In the genomic region with DNA sequence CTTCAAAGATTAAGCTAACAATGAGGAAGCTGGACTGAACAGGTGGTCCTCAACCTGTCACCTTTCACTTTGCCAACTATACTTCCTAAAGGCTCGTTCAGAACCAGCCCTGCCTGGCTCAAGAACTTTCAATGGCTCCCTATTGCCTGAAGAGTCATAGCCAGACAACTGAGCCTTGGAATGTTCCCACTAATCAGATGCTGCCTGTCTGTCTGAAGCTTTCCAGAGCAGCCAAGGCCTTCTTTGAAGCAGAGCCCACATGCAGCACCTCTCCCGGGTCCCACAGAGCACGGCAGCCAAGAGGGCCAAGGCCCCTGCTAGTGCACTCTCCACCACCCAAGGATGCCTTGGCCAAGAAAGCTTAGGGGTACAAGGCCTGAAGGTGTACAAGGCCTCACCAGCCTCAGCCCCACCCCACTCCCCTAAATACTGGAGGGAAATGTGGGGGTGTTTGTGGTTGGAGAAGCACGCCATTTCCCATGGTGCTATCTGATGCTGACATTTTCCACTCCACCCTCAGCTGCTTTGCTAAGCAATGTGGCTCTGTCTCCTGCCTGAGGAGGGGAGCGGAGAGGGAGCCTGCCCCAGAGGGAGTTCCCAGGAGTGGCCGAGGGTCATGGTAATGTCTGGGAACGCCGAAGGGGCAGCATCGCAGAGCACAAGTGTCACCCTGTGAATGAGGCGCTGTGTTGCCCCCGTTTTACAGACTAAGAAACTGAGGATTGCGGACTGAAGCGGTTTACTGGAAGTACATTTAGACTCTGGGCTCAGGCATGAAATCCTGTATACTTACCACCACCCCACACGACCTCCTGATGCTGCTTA, we compare ENCODE assay signal across 18 cellular contexts. TPM values are rescaled to one million over a fixed set of nuclear protein-coding genes. Genes with fewer than 3 reads are reported as not detected.
DNase-seq lines count a peak whose midpoint lies in the region; ATAC-seq and TF ChIP-seq lines count a peak whose summit lies in the region.
"Had no signal": no experiment of that assay in that cellular context is flagged by ENCODE, and none has a peak within 500 bp of the region (broad histone marks: within the 10 kb centered on the region; RNA-seq: fewer than 3 reads in every experiment).

No MANE protein-coding gene starts in this region.

- H3K4me3 Mint-ChIP-seq in activated naive CD8-positive, alpha-beta T cell treated with anti-CD3 and anti-CD28 coated beads, Interleukin-2, amount 50 U/mL, for 24 hours: peak overlapping the region; percentile 80
- peak overlapping the region; percentile 69 to 93 for H3K4me3 Mint-ChIP-seq in stimulated activated naive CD8-positive, alpha-beta T cell treated with anti-CD3 and anti-CD28 coated beads, Interleukin-15, amount 100 ng/mL, for 72 hours
- no peak overlapping the region for H3K4me3 Mint-ChIP-seq in H9
- H3K4me3 Mint-ChIP-seq: neural crest cell, type B pancreatic cell had no signal

- no peak overlapping the region for H3K18ac ChIP-seq in H9 (ENCODE audit: insufficient read length, low read depth, low read length)

- H4K20me1 ChIP-seq in OCI-LY3 (ENCODE audit: insufficient read depth, low read length) (no peaks in the 10 kb centered on the region), H9 (ENCODE audit: control insufficient read depth, insufficient read depth, insufficient read length) (no peaks in the 10 kb centered on the region)

- no peak overlapping the region for H3K9ac ChIP-seq in OCI-LY3 (ENCODE audit: low read length)
- no peak overlapping the region for H3K9ac ChIP-seq in H9 (ENCODE audit: extremely low read depth, insufficient read length, low read length)

- H3K27ac ChIP-seq in OCI-LY3 (ENCODE audit: low read length): no peak overlapping the region
- H3K27ac ChIP-seq in H9 (ENCODE audit: insufficient read length, low read depth, low read length): no peak overlapping the region

- H3K23ac ChIP-seq in H9 (ENCODE audit: insufficient read length, low read depth, low read length): no peak overlapping the region

- peaks cover 80% of the 10 kb centered on the region for H3K4me1 Mint-ChIP-seq in activated naive CD8-positive, alpha-beta T cell treated with anti-CD3 and anti-CD28 coated beads, Interleukin-2, amount 50 U/mL, for 24 hours
- H3K4me1 Mint-ChIP-seq in stimulated activated naive CD8-positive, alpha-beta T cell treated with anti-CD3 and anti-CD28 coated beads, Interleukin-15, amount 100 ng/mL, for 72 hours: peaks cover 88% of the 10 kb centered on the region
- H3K4me1 Mint-ChIP-seq in H9: peaks cover 8 to 12% of the 10 kb centered on the region in 2 experiments

- H2AFZ ChIP-seq in OCI-LY3 (ENCODE audit: low read depth, low read length) (no peak overlapping the region), H9 (ENCODE audit: low read length) (no peak overlapping the region)

- no peaks in the 10 kb centered on the region for H3K36me3 ChIP-seq in OCI-LY3 (replicated peaks; ENCODE audit: low read depth, low read length)

- no peak for DNase-seq in activated naive CD4-positive, alpha-beta T cell treated with anti-CD3 and anti-CD28 coated beads, Interleukin-2, amount 50 U/mL, for 72 hours (ENCODE audit: low spot score in 2 of 2)
- no peak for DNase-seq in activated naive CD4-positive, alpha-beta T cell treated with Interleukin-2 at 50 U/mL for 16 hours
- DNase-seq in activated naive CD8-positive, alpha-beta T cell treated with anti-CD3 and anti-CD28 coated beads, Interleukin-2, amount 50 U/mL, for 24 hours: peak; percentile 52
- DNase-seq in stimulated activated naive CD8-positive, alpha-beta T cell treated with anti-CD3 and anti-CD28 coated beads, Interleukin-15, amount 100 ng/mL, for 72 hours: peak in 1 of 2 donors; percentile 58
- DNase-seq in H9 (no peak), NOMO-1 treated with dmso at 0.1 percent for 144 hours (lab: John Stamatoyannopoulos, UW; ENCODE audit: unreplicated experiment) (no peak)
- DNase-seq: aorta; DMS 273 treated with DMSO at 0.1 percent for 48 hours; Karpas-422; NCI-H1417; NK-92 treated with Interleukin-12 subunit alpha and Interleukin-12 subunit beta, amount 100 ng/mL, for 24 hours; retina; SHP77; T1000 had no signal

- H3K36me3 Mint-ChIP-seq in activated naive CD4-positive, alpha-beta T cell treated with anti-CD3 and anti-CD28 coated beads, Interleukin-2, amount 50 U/mL, for 72 hours: no peaks in the 10 kb centered on the region
- H3K36me3 Mint-ChIP-seq in activated naive CD8-positive, alpha-beta T cell treated with anti-CD3 and anti-CD28 coated beads, Interleukin-2, amount 50 U/mL, for 24 hours (ENCODE audit: low read depth): no peaks in the 10 kb centered on the region
- H3K36me3 Mint-ChIP-seq in H9 (ENCODE audit: insufficient read depth in 1 of 3, low read depth in 3 of 3): no peaks in the 10 kb centered on the region
- H3K36me3 Mint-ChIP-seq: type B pancreatic cell had no signal

- no peak overlapping the region for H3K4ac ChIP-seq in H9 (ENCODE audit: low read depth, low read length)

- H3K23me2 ChIP-seq in H9 (ENCODE audit: insufficient read length, low read depth, low read length, poor library complexity, severe bottlenecking): no peaks in the 10 kb centered on the region

- H3K4me2 ChIP-seq in OCI-LY3 (ENCODE audit: low read length) (peak overlapping the region; percentile 45), H9 (ENCODE audit: insufficient read depth, insufficient read length, low read length) (no peak overlapping the region)

- no CpG with 5 or more reads among the region's 14 CpGs for WGBS in H9 (ENCODE audit: extremely low coverage, insufficient read length, low lambda C conversion rate)

- H3K27me3 ChIP-seq in OCI-LY3 (ENCODE audit: low read depth, low read length): no peaks in the 10 kb centered on the region
- no peaks in the 10 kb centered on the region; the same call in 1 of the 2 replicates for H3K27me3 ChIP-seq in H9 (ENCODE audit: insufficient read depth, low read length)

- H3K56ac ChIP-seq in H9 (ENCODE audit: insufficient read length, low read depth, low read length): no peak overlapping the region

- no peak overlapping the region for H3K14ac ChIP-seq in H9 (ENCODE audit: insufficient read depth, low read length)

- no peak overlapping the region for H2AK5ac ChIP-seq in H9 (ENCODE audit: insufficient read length, low read length)

- H3K4me3 ChIP-seq in OCI-LY3 (ENCODE audit: low read length): no peak overlapping the region

- no peak overlapping the region for H3T11ph ChIP-seq in H9 (ENCODE audit: low read length)

- H3K9me3 Mint-ChIP-seq in activated naive CD4-positive, alpha-beta T cell treated with anti-CD3 and anti-CD28 coated beads, Interleukin-2, amount 50 U/mL, for 72 hours: no peaks in the 10 kb centered on the region
- H3K9me3 Mint-ChIP-seq in activated naive CD8-positive, alpha-beta T cell treated with anti-CD3 and anti-CD28 coated beads, Interleukin-2, amount 50 U/mL, for 24 hours: no peaks in the 10 kb centered on the region
- H3K9me3 Mint-ChIP-seq in stimulated activated naive CD8-positive, alpha-beta T cell treated with anti-CD3 and anti-CD28 coated beads, Interleukin-15, amount 100 ng/mL, for 72 hours: no peaks in the 10 kb centered on the region
- no peaks in the 10 kb centered on the region; a peak in 1 of 5 replicates for H3K9me3 Mint-ChIP-seq in H9
- H3K9me3 Mint-ChIP-seq: neural crest cell, type B pancreatic cell had no signal

- peak; percentile 50 to 60 for ATAC-seq in activated naive CD4-positive, alpha-beta T cell treated with anti-CD3 and anti-CD28 coated beads, Interleukin-2, amount 50 U/mL, for 72 hours
- peak; percentile 65 for ATAC-seq in activated naive CD8-positive, alpha-beta T cell treated with anti-CD3 and anti-CD28 coated beads, Interleukin-2, amount 50 U/mL, for 24 hours
- ATAC-seq in stimulated activated naive CD8-positive, alpha-beta T cell treated with anti-CD3 and anti-CD28 coated beads, Interleukin-15, amount 100 ng/mL, for 72 hours: peak; percentile 50
- no peak for ATAC-seq in HG03460 (IDR thresholded peaks at IDR 0.05; ENCODE audit: unreplicated experiment)

- no peak overlapping the region for H2BK20ac ChIP-seq in H9 (ENCODE audit: low read depth, low read length, poor library complexity, severe bottlenecking)

- H3K79me1 ChIP-seq in H9 (ENCODE audit: insufficient read depth, low read depth, low read length, poor library complexity, severe bottlenecking): no peaks in the 10 kb centered on the region

- H3K4me1 ChIP-seq in OCI-LY3 (ENCODE audit: low read length) (peaks cover 43% of the 10 kb centered on the region), H9 (ENCODE audit: insufficient read depth, low read length) (no peaks in the 10 kb centered on the region)

- no peak overlapping the region for H2BK12ac ChIP-seq in H9 (ENCODE audit: insufficient read length, low read depth, low read length)

- no peak overlapping the region for H2BK120ac ChIP-seq in H9 (ENCODE audit: low read depth, low read length, poor library complexity, severe bottlenecking)

- TF ChIP-seq CTCF in OCI-LY3 (IDR thresholded peaks at IDR 0.05; ENCODE audit: low read depth, low read length) (no peak), H9 (conservative IDR thresholded peaks at IDR 0.05) (no peak)

- no peak overlapping the region for H4K8ac ChIP-seq in H9 (replicated peaks; ENCODE audit: insufficient read length, low read depth, low read length)

- no peak overlapping the region for H4K5ac ChIP-seq in H9 (ENCODE audit: insufficient read length, low read depth, low read length)

- H3K79me2 ChIP-seq in OCI-LY3 (ENCODE audit: low read length) (no peaks in the 10 kb centered on the region), H9 (ENCODE audit: insufficient read depth, low read length) (no peaks in the 10 kb centered on the region)

- H2BK5ac ChIP-seq in H9 (ENCODE audit: insufficient read length, low read length): no peak overlapping the region

- no peak overlapping the region for H2BK15ac ChIP-seq in H9 (ENCODE audit: low read depth, low read length)

- no peaks in the 10 kb centered on the region for H3K27me3 Mint-ChIP-seq in activated naive CD8-positive, alpha-beta T cell treated with anti-CD3 and anti-CD28 coated beads, Interleukin-2, amount 50 U/mL, for 24 hours
- no peaks in the 10 kb centered on the region for H3K27me3 Mint-ChIP-seq in stimulated activated naive CD8-positive, alpha-beta T cell treated with anti-CD3 and anti-CD28 coated beads, Interleukin-15, amount 100 ng/mL, for 72 hours
- no peaks in the 10 kb centered on the region for H3K27me3 Mint-ChIP-seq in H9 (ENCODE audit: low read depth)
- H3K27me3 Mint-ChIP-seq: type B pancreatic cell had no signal

- peak overlapping the region; percentile 85 to 88 for H3K27ac Mint-ChIP-seq in activated naive CD4-positive, alpha-beta T cell treated with anti-CD3 and anti-CD28 coated beads, Interleukin-2, amount 50 U/mL, for 72 hours
- H3K27ac Mint-ChIP-seq in activated naive CD8-positive, alpha-beta T cell treated with anti-CD3 and anti-CD28 coated beads, Interleukin-2, amount 50 U/mL, for 24 hours: peak overlapping the region; percentile 90
- peak overlapping the region; percentile 91 to 98 for H3K27ac Mint-ChIP-seq in stimulated activated naive CD8-positive, alpha-beta T cell treated with anti-CD3 and anti-CD28 coated beads, Interleukin-15, amount 100 ng/mL, for 72 hours
- no peak overlapping the region; a peak in 1 of 7 replicates for H3K27ac Mint-ChIP-seq in H9
- H3K27ac Mint-ChIP-seq: type B pancreatic cell had no signal

- no peaks in the 10 kb centered on the region for H3K9me3 ChIP-seq in OCI-LY3 (ENCODE audit: insufficient read depth, low read length)
- H3K9me3 ChIP-seq in H9 (ENCODE audit: control insufficient read depth, low read depth, low read length): no peaks in the 10 kb centered on the region

- no peak overlapping the region for H4K91ac ChIP-seq in H9 (ENCODE audit: insufficient read length, low read depth, low read length)

RNA-seq across cellular contexts. Expression of gene LAPTM5, which starts 8.2 kb away (rescaled TPM):
- 100 to 1,000 TPM; 248 to 298 TPM for total RNA-seq in activated naive CD4-positive, alpha-beta T cell treated with anti-CD3 and anti-CD28 coated beads, Interleukin-2, amount 50 U/mL, for 72 hours
- total RNA-seq in H9 (2021): 0.15 and 0.20 TPM in 2 replicates

RNA-seq across cellular contexts. Expression of gene MATN1, which starts 42.4 kb away (rescaled TPM):
- total RNA-seq in activated naive CD4-positive, alpha-beta T cell treated with anti-CD3 and anti-CD28 coated beads, Interleukin-2, amount 50 U/mL, for 72 hours: under 1 TPM; 0.31 to 0.66 TPM
- not detected in 2 replicates for total RNA-seq in H9 (2021)

Comparison
In these comparisons a context has a peak if more than half of its experiments do, and no peak if none do; other contexts are left out.
1. H3K27ac Mint-ChIP-seq: peak in activated naive CD4-positive, alpha-beta T cell treated with anti-CD3 and anti-CD28 coated beads, Interleukin-2, amount 50 U/mL, for 72 hours (2 of 2), activated naive CD8-positive, alpha-beta T cell treated with anti-CD3 and anti-CD28 coated beads, Interleukin-2, amount 50 U/mL, for 24 hours (single experiment) and stimulated activated naive CD8-positive, alpha-beta T cell treated with anti-CD3 and anti-CD28 coated beads, Interleukin-15, amount 100 ng/mL, for 72 hours (2 of 2); none in H9 (0 of 3).
2. H3K4me3 Mint-ChIP-seq: peak in activated naive CD8-positive, alpha-beta T cell treated with anti-CD3 and anti-CD28 coated beads, Interleukin-2, amount 50 U/mL, for 24 hours (single experiment) and stimulated activated naive CD8-positive, alpha-beta T cell treated with anti-CD3 and anti-CD28 coated beads, Interleukin-15, amount 100 ng/mL, for 72 hours (2 of 2); none in H9 (0 of 2).
3. RNA of gene LAPTM5, which starts 8.2 kb away (total RNA-seq): 248 to 298 TPM in activated naive CD4-positive, alpha-beta T cell treated with anti-CD3 and anti-CD28 coated beads, Interleukin-2, amount 50 U/mL, for 72 hours; 0.15 to 0.20 TPM in H9; every median in the first group is over 100 times any median in the second.